In the genomic region with DNA sequence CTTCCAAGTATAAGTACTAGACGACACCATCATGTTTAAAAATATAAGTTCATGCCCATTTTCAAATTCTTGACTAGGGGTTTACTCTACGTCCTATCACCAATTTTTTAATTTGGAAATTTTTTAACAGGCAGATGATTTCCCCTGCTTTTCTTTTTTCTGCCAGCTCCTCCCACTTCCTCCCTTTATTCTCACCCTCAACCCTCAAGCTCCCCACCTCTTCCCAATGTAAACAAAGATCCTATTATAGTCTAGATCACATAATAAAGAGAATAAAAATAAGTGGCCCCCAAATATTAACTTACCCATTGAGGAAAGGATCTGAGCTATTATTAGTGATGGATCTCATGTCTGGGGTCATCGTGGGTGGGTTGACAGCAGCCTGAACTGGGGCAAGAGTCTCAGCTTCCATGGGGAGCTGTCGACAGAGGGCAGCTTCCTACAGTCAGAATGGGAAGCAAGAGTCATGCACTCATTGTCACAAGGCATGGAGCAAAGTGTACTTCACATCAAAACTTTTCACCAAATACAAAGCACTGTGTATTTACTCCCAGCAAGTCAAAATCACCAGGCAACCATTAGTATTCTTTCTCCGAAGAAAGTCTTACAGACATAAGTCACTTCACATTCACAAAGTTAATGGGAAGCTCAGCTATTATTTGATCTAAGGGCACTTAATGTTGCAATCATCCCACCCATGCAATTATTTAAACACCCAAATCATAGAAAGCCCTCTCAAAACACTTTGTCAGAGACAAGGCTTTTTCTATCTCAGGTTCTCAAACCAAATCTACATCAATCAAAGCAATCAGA, we compare ENCODE assay signal across 9 cellular contexts. TPM values are rescaled to one million over a fixed set of nuclear protein-coding genes. Genes with fewer than 3 reads are reported as not detected.
A peak's percentile ranks its signal among the peaks of the same experiment; 100 is the strongest.
DNase-seq lines count a peak whose midpoint lies in the region; ATAC-seq and TF ChIP-seq lines count a peak whose summit lies in the region.
"Had no signal": no experiment of that assay in that cellular context is flagged by ENCODE, and none has a peak within 500 bp of the region (broad histone marks: within the 10 kb centered on the region; RNA-seq: fewer than 3 reads in every experiment).

No MANE protein-coding gene starts in this region.

- ATAC-seq in left lung = peak; percentile 92
- no peak for ATAC-seq in thoracic aorta (ENCODE audit: insufficient number of reproducible peaks, low FRiP score, low read depth)
- ATAC-seq in GM18873 (IDR thresholded peaks at IDR 0.05; ENCODE audit: low FRiP score, unreplicated experiment) = no peak

- TF ChIP-seq CTCF in left lung (IDR thresholded peaks at IDR 0.05) (no peak), thoracic aorta (IDR thresholded peaks at IDR 0.05) (peak; percentile 9)

- H3K4me1 ChIP-seq in left lung (peaks cover 8 to 20% of the 10 kb centered on the region in 2 donors), thoracic aorta (ENCODE audit: control insufficient read depth in 1 of 2, low read depth in 2 of 2) (peaks cover 15 to 56% of the 10 kb centered on the region in 2 donors)

- intact Hi-C loops in left lung (cut with DNase I) = loop anchor here in 1 of 2 donors (5.0 to 10.0 kb wide), 2 partner anchors 130 to 187 kb away; partner anchors contain the start of gene WWTR1

- DNase-seq in NCI-H2227 (lab: John Stamatoyannopoulos, UW; ENCODE audit: unreplicated experiment) = peak; percentile 31
- peak; percentile 72 to 90 for DNase-seq in dermis microvascular lymphatic vessel endothelial cell (ENCODE audit: low read depth in 2 of 2)
- no peak for DNase-seq in left lung
- no peak for DNase-seq in thoracic aorta (ENCODE audit: low spot score)
- DNase-seq in effector CD8-positive, alpha-beta T cell (lab: John Stamatoyannopoulos, UW) = no peak
- DNase-seq in SK-N-DZ (ENCODE audit: low spot score) = no peak
- DNase-seq: activated CD4-positive, CD25-positive, alpha-beta regulatory T cell; NCI-H446 had no signal

- no peak overlapping the region for H3K4me3 ChIP-seq in left lung
- H3K4me3 ChIP-seq in thoracic aorta = no peak overlapping the region

- H3K36me3 ChIP-seq in left lung = no peaks in the 10 kb centered on the region
- peaks cover 8% of the 10 kb centered on the region for H3K36me3 ChIP-seq in thoracic aorta

- no peaks in the 10 kb centered on the region for H3K9me3 ChIP-seq in left lung
- no peaks in the 10 kb centered on the region for H3K9me3 ChIP-seq in thoracic aorta

- H3K27me3 ChIP-seq in left lung = no peaks in the 10 kb centered on the region
- H3K27me3 ChIP-seq in thoracic aorta (replicated peaks; ENCODE audit: insufficient read depth) = no peaks in the 10 kb centered on the region

- H3K27ac ChIP-seq in left lung = peak overlapping the region; percentile 68 to 83
- H3K27ac ChIP-seq in thoracic aorta = peak overlapping the region; percentile 56 to 57

RNA-seq across cellular contexts. Expression of gene TM4SF4, which starts 53.2 kb away (rescaled TPM):
- total RNA-seq in dermis microvascular lymphatic vessel endothelial cell (not detected in 2 replicates), left lung (1 to 10 TPM; 1.3 to 2.0 TPM), thoracic aorta (not detected)
- polyA plus RNA-seq in SK-N-DZ (2014; cell fraction: cytosol; rRNA removed) = not detected in 2 replicates
- polyA plus RNA-seq in SK-N-DZ (2014; cell fraction: nucleus; rRNA removed) = not detected in 2 replicates

Comparison
In these comparisons a context has a peak if more than half of its experiments do, and no peak if none do; other contexts are left out.
1. DNase-seq: peak in NCI-H2227 (single experiment) and dermis microvascular lymphatic vessel endothelial cell (2 of 2); none in left lung (0 of 2), thoracic aorta (single experiment), effector CD8-positive, alpha-beta T cell (single experiment) and SK-N-DZ (single experiment).